10 cellular contexts compared by ENCODE assay signal in genomic region chr5:1758574-1758973, GRCh38.
"Had no signal": no experiment of that assay in that cellular context is flagged by ENCODE, and none has a peak within 500 bp of the region (broad histone marks: within the 10 kb centered on the region; RNA-seq: fewer than 3 reads in every experiment).

No MANE protein-coding gene starts in this region.

- H3K9ac ChIP-seq: GM23248 had no signal

- H2AFZ ChIP-seq: GM23248, GM23338 had no signal

- H3K4me3 ChIP-seq: GM23248, GM23338, HAP-1 had no signal

- FAIRE-seq: H1, H54 had no signal

- H3K4me2 ChIP-seq: GM23338 had no signal

- ATAC-seq: GM23338 had no signal

- DNase-seq: GM23248, GOT3, H7, H9, HCEC 1CT, HFFc6 had no signal

- H3K4me1 ChIP-seq: HAP-1 had no signal

- H3K9me3 ChIP-seq: HAP-1 had no signal

- H3K36me3 ChIP-seq: HAP-1 had no signal

- H3K27ac ChIP-seq: GM23248 had no signal
